In the genomic region with DNA sequence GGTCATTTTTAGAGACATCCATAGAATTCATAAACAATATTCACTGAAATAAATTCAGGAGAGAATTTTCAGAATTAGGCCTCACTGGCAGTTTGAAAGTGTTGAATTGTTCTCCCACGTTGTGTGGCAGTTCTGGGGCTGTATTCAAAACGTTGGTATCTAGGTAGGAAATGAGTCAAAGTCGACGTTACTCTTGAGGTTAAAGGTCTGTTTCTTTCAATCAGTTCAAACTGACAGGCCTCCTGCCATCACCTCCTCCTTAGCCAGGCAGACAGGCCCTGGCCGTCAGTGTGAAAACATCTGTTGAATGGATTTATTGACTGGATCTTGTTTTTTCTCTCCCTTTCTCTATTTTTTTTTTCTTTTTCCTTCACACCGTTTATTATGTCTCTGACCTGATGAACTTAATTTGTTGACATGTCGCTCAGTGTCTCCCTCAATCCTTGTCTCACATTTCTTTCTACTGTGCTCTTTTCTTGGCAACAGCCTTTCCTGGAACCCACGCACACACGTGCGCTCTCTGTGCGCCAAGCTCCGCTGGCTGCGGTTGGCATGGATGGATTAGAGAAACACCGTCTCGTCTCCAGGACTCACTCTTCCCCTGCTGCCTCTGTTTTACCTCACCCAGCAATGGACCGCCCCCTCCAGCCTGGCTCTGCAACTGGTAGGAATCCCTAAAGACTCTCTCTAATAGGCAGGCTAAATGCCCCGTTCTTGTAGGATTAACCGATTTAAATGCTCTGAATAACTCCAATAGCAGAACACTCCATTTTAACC, we compare ENCODE assay signal across 28 cellular contexts.
DNase-seq lines count a peak whose midpoint lies in the region; ATAC-seq and TF ChIP-seq lines count a peak whose summit lies in the region.
"Had no signal": no experiment of that assay in that cellular context is flagged by ENCODE, and none has a peak within 500 bp of the region (broad histone marks: within the 10 kb centered on the region; RNA-seq: fewer than 3 reads in every experiment).

No MANE protein-coding gene starts in this region.

- WGBS in mesenchymal stem cell = 78% methylated on average over 16 of the region's 18 CpGs

- H3K4ac ChIP-seq in mesenchymal stem cell (ENCODE audit: low read depth in 1 of 2, low read length in 2 of 2) = no peak overlapping the region

- no peak overlapping the region for H3K14ac ChIP-seq in mesenchymal stem cell (ENCODE audit: low read length in 2 of 2)

- no peak overlapping the region for H3K4me3 Mint-ChIP-seq in stimulated activated naive CD8-positive, alpha-beta T cell treated with anti-CD3 and anti-CD28 coated beads, Interleukin-15, amount 100 ng/mL, for 72 hours
- H3K4me3 Mint-ChIP-seq in activated naive CD4-positive, alpha-beta T cell treated with anti-CD3 and anti-CD28 coated beads for 36 hours = no peak overlapping the region
- H3K4me3 Mint-ChIP-seq: activated CD8-positive, alpha-beta T cell treated with anti-CD3 and anti-CD28 coated beads for 36 hours; activated naive CD8-positive, alpha-beta T cell treated with anti-CD3 and anti-CD28 coated beads, Interleukin-2, amount 50 U/mL, for 24 hours; CD4-positive, CD25-positive, alpha-beta regulatory T cell; IgD-negative memory B cell; naive thymus-derived CD8-positive, alpha-beta T cell had no signal

- no peaks in the 10 kb centered on the region for H3K4me1 Mint-ChIP-seq in stimulated activated naive CD8-positive, alpha-beta T cell treated with anti-CD3 and anti-CD28 coated beads, Interleukin-15, amount 100 ng/mL, for 72 hours
- H3K4me1 Mint-ChIP-seq in activated naive CD4-positive, alpha-beta T cell treated with anti-CD3 and anti-CD28 coated beads for 36 hours (ENCODE audit: low read depth) = no peaks in the 10 kb centered on the region
- H3K4me1 Mint-ChIP-seq: activated naive CD8-positive, alpha-beta T cell treated with anti-CD3 and anti-CD28 coated beads, Interleukin-2, amount 50 U/mL, for 24 hours; CD4-positive, CD25-positive, alpha-beta regulatory T cell; naive thymus-derived CD8-positive, alpha-beta T cell had no signal

- no peak overlapping the region for H2BK15ac ChIP-seq in mesenchymal stem cell (ENCODE audit: low read depth, poor library complexity, severe bottlenecking)

- H3K4me3 ChIP-seq in choroid plexus epithelial cell (ENCODE audit: low read depth, low read length) = no peak overlapping the region
- no peak overlapping the region for H3K4me3 ChIP-seq in mesenchymal stem cell (ENCODE audit: insufficient read depth in 1 of 2, low read depth in 1 of 2, low read length in 2 of 2)
- H3K4me3 ChIP-seq: heart left ventricle, MG63, ovary, right lobe of liver, transverse colon had no signal

- CTCF ChIA-PET in activated naive CD4-positive, alpha-beta T cell treated with anti-CD3 and anti-CD28 coated beads for 36 hours (lab: Charles Lee) = no interaction called here

- H3K79me1 ChIP-seq in mesenchymal stem cell (replicated peaks; ENCODE audit: low read length, poor library complexity, severe bottlenecking) = no peaks in the 10 kb centered on the region

- H4K8ac ChIP-seq in mesenchymal stem cell (ENCODE audit: low read length) = peak overlapping the region; percentile 39

- peak; percentile 12 for ATAC-seq in stimulated activated naive CD8-positive, alpha-beta T cell treated with anti-CD3 and anti-CD28 coated beads, Interleukin-15, amount 100 ng/mL, for 72 hours
- no peak for ATAC-seq in stimulated activated naive CD8-positive, alpha-beta T cell treated with anti-CD3 and anti-CD28 coated beads, Interleukin-15, Interleukin-2, amounts not matched to agents 100 U/mL and 50 U/mL, for 24 hours
- ATAC-seq in HG02571 (IDR thresholded peaks at IDR 0.05; ENCODE audit: unreplicated experiment) = no peak
- ATAC-seq in HG02763 (IDR thresholded peaks at IDR 0.05; ENCODE audit: unreplicated experiment) = no peak
- ATAC-seq: activated CD8-positive, alpha-beta T cell treated with anti-CD3 and anti-CD28 coated beads for 36 hours; activated naive CD8-positive, alpha-beta T cell treated with anti-CD3 and anti-CD28 coated beads, Interleukin-2, amount 50 U/mL, for 24 hours; heart left ventricle; left lobe of liver; naive thymus-derived CD8-positive, alpha-beta T cell; right lobe of liver had no signal

- H3K9me3 Mint-ChIP-seq in stimulated activated naive CD8-positive, alpha-beta T cell treated with anti-CD3 and anti-CD28 coated beads, Interleukin-15, amount 100 ng/mL, for 72 hours = no peaks in the 10 kb centered on the region
- H3K9me3 Mint-ChIP-seq in activated naive CD4-positive, alpha-beta T cell treated with anti-CD3 and anti-CD28 coated beads for 36 hours = peaks cover 3% of the 10 kb centered on the region
- H3K9me3 Mint-ChIP-seq: activated CD8-positive, alpha-beta T cell treated with anti-CD3 and anti-CD28 coated beads for 36 hours had no signal

- H3K27ac ChIP-seq in mesenchymal stem cell (ENCODE audit: low read length, poor library complexity, severe bottlenecking) = no peak overlapping the region
- H3K27ac ChIP-seq: heart left ventricle, ovary, right lobe of liver, transverse colon had no signal

- no peaks in the 10 kb centered on the region for H3K36me3 ChIP-seq in mesenchymal stem cell (ENCODE audit: control insufficient read depth in 1 of 2, insufficient read depth in 2 of 2, low read depth in 1 of 2, low read length in 2 of 2)
- H3K36me3 ChIP-seq: heart left ventricle, MG63, ovary, right lobe of liver, transverse colon had no signal

- H3K27me3 Mint-ChIP-seq in stimulated activated naive CD8-positive, alpha-beta T cell treated with anti-CD3 and anti-CD28 coated beads, Interleukin-15, amount 100 ng/mL, for 72 hours = no peaks in the 10 kb centered on the region
- H3K27me3 Mint-ChIP-seq in activated naive CD4-positive, alpha-beta T cell treated with anti-CD3 and anti-CD28 coated beads for 36 hours (ENCODE audit: low read depth) = no peaks in the 10 kb centered on the region
- H3K27me3 Mint-ChIP-seq: activated CD8-positive, alpha-beta T cell treated with anti-CD3 and anti-CD28 coated beads for 36 hours; activated naive CD8-positive, alpha-beta T cell treated with anti-CD3 and anti-CD28 coated beads, Interleukin-2, amount 50 U/mL, for 24 hours; CD4-positive, CD25-positive, alpha-beta regulatory T cell; IgD-negative memory B cell; naive thymus-derived CD8-positive, alpha-beta T cell had no signal

- H2AK5ac ChIP-seq in mesenchymal stem cell (ENCODE audit: low read length, severe bottlenecking) = no peak overlapping the region

- no peaks in the 10 kb centered on the region for H3K4me1 ChIP-seq in mesenchymal stem cell (ENCODE audit: control insufficient read depth, insufficient read depth, low read depth, low read length)
- H3K4me1 ChIP-seq: heart left ventricle, right lobe of liver, transverse colon had no signal

- no peak overlapping the region for H3K27ac Mint-ChIP-seq in stimulated activated naive CD8-positive, alpha-beta T cell treated with anti-CD3 and anti-CD28 coated beads, Interleukin-15, amount 100 ng/mL, for 72 hours
- H3K27ac Mint-ChIP-seq in activated naive CD4-positive, alpha-beta T cell treated with anti-CD3 and anti-CD28 coated beads for 36 hours = no peak overlapping the region
- H3K27ac Mint-ChIP-seq: activated CD8-positive, alpha-beta T cell treated with anti-CD3 and anti-CD28 coated beads for 36 hours; activated naive CD8-positive, alpha-beta T cell treated with anti-CD3 and anti-CD28 coated beads, Interleukin-2, amount 50 U/mL, for 24 hours; CD4-positive, CD25-positive, alpha-beta regulatory T cell; IgD-negative memory B cell; naive thymus-derived CD8-positive, alpha-beta T cell had no signal

- H4K91ac ChIP-seq in mesenchymal stem cell (ENCODE audit: low read length) = no peak overlapping the region

- no peak overlapping the region for H3K9ac ChIP-seq in mesenchymal stem cell (ENCODE audit: low read length)

- H2BK120ac ChIP-seq in mesenchymal stem cell (ENCODE audit: low read depth, low read length) = no peak overlapping the region

- no peaks in the 10 kb centered on the region for H3K36me3 Mint-ChIP-seq in activated naive CD4-positive, alpha-beta T cell treated with anti-CD3 and anti-CD28 coated beads for 36 hours (ENCODE audit: low read depth)
- H3K36me3 Mint-ChIP-seq: CD4-positive, CD25-positive, alpha-beta regulatory T cell; naive thymus-derived CD8-positive, alpha-beta T cell had no signal

- H3K9me3 ChIP-seq in mesenchymal stem cell (ENCODE audit: control insufficient read depth, low read length) = no peaks in the 10 kb centered on the region
- H3K9me3 ChIP-seq: heart left ventricle, MG63, ovary, right lobe of liver, transverse colon had no signal

- no peaks in the 10 kb centered on the region for H3K27me3 ChIP-seq in mesenchymal stem cell (ENCODE audit: control insufficient read depth in 1 of 2, insufficient read depth in 1 of 2, low read length in 2 of 2)
- H3K27me3 ChIP-seq: heart left ventricle, MG63, ovary, right lobe of liver, transverse colon had no signal

- no peak overlapping the region for H3K18ac ChIP-seq in mesenchymal stem cell (ENCODE audit: low read depth in 1 of 2, low read length in 2 of 2)

- no peak for DNase-seq in stimulated activated naive CD8-positive, alpha-beta T cell treated with anti-CD3 and anti-CD28 coated beads, Interleukin-15, amount 100 ng/mL, for 72 hours
- no peak for DNase-seq in stimulated activated naive CD8-positive, alpha-beta T cell treated with anti-CD3 and anti-CD28 coated beads, Interleukin-15, Interleukin-2, amounts not matched to agents 100 U/mL and 50 U/mL, for 24 hours
- DNase-seq in choroid plexus epithelial cell (ENCODE audit: low read depth) = peak; percentile 2
- no peak for DNase-seq in mesenchymal stem cell
- no peak for DNase-seq in activated naive CD4-positive, alpha-beta T cell treated with anti-CD3 and anti-CD28 coated beads for 36 hours
- no peak for DNase-seq in anterior cingulate cortex (lab: John Stamatoyannopoulos, UW)
- DNase-seq: 8988T; activated CD8-positive, alpha-beta T cell treated with anti-CD3 and anti-CD28 coated beads for 36 hours; activated gamma-delta T cell; activated naive CD8-positive, alpha-beta T cell treated with anti-CD3 and anti-CD28 coated beads, Interleukin-2, amount 50 U/mL, for 24 hours; CD4-positive, CD25-positive, alpha-beta regulatory T cell; HCEC 1CT; heart left ventricle; MG63; naive thymus-derived CD8-positive, alpha-beta T cell; NCI-H1417 treated with DMSO at 0.1 percent for 48 hours; NCI-H2081 treated with DMSO at 0.1 percent for 48 hours; NCI-H774; ovary; right lobe of liver; Right ventricle myocardium superior; stimulated activated CD4-positive, alpha-beta T cell treated with anti-CD3 and anti-CD28 coated beads, Interleukin-15, amount 100 ng/mL, for 24 hours; SW 1271; transverse colon had no signal

- no peak overlapping the region for H2BK5ac ChIP-seq in mesenchymal stem cell (ENCODE audit: low read depth, low read length, poor library complexity, severe bottlenecking)

- TF ChIP-seq CTCF in choroid plexus epithelial cell (conservative IDR thresholded peaks at IDR 0.05; ENCODE audit: low read depth, low read length) = no peak

- no peak overlapping the region for H2AFZ ChIP-seq in mesenchymal stem cell (ENCODE audit: low read depth, low read length)

- no peak overlapping the region for H3K4me2 ChIP-seq in mesenchymal stem cell (ENCODE audit: low read length, poor library complexity, severe bottlenecking)

- intact Hi-C loops in activated naive CD4-positive, alpha-beta T cell treated with anti-CD3 and anti-CD28 coated beads for 36 hours (cut with micrococcal nuclease) = no loop called here

- no peak overlapping the region for H2BK12ac ChIP-seq in mesenchymal stem cell (ENCODE audit: low read length in 2 of 2)

- no peak overlapping the region for H3K23ac ChIP-seq in mesenchymal stem cell (ENCODE audit: low read length in 2 of 2)
